ENCODE assay signal across 11 cellular contexts in genomic region chr2:7191927-7192326, GRCh38.
DNase-seq lines count a peak whose midpoint lies in the region; TF ChIP-seq lines count a peak whose summit lies in the region.
"Had no signal": no experiment of that assay in that cellular context is flagged by ENCODE, and none has a peak within 500 bp of the region (broad histone marks: within the 10 kb centered on the region; RNA-seq: fewer than 3 reads in every experiment).

No MANE protein-coding gene starts in this region.

- H3K4me3 ChIP-seq in SJSA1, result no peak overlapping the region
- no peak overlapping the region for H3K4me3 ChIP-seq in fibroblast of lung (replicated peaks in 1 of 4; ENCODE audit: control extremely low read depth in 1 of 4, insufficient read depth in 1 of 4, low read depth in 3 of 4, low read length in 4 of 4)
- H3K4me3 ChIP-seq in smooth muscle cell, result no peak overlapping the region
- no peak overlapping the region for H3K4me3 ChIP-seq in tibial artery

- peak overlapping the region; percentile 93 for H3K27ac ChIP-seq in SJSA1
- no peak overlapping the region for H3K27ac ChIP-seq in fibroblast of lung (ENCODE audit: insufficient read depth, low read length)
- peak overlapping the region; percentile 56 for H3K27ac ChIP-seq in smooth muscle cell (ENCODE audit: low read depth)
- no peak overlapping the region for H3K27ac ChIP-seq in tibial artery

- no peaks in the 10 kb centered on the region for H4K20me1 ChIP-seq in fibroblast of lung (ENCODE audit: control insufficient read depth, extremely low read depth, insufficient read depth, low read length)
- H4K20me1 ChIP-seq in smooth muscle cell (ENCODE audit: low read depth), result no peaks in the 10 kb centered on the region

- H3K79me2 ChIP-seq in fibroblast of lung (ENCODE audit: control insufficient read depth, insufficient read depth, low read length) (no peaks in the 10 kb centered on the region), smooth muscle cell (ENCODE audit: low read depth) (no peaks in the 10 kb centered on the region)

- DNase-seq in NCI-H748 (lab: John Stamatoyannopoulos, UW; ENCODE audit: unreplicated experiment) (peak; percentile 41), NCI-H748 treated with DMSO at 0.1 percent for 48 hours (lab: John Stamatoyannopoulos, UW) (no peak), SJSA1 (ENCODE audit: low read depth in 1 of 2, low spot score in 2 of 2) (peak; percentile 89 to 94), fibroblast of lung (ENCODE audit: low read depth in 2 of 2) (peak; percentile 77 to 99), smooth muscle cell (lab: John Stamatoyannopoulos, UW; ENCODE audit: unreplicated experiment) (no peak), NCI-H2081 treated with DMSO at 0.1 percent for 48 hours (lab: John Stamatoyannopoulos, UW) (no peak), putamen (ENCODE audit: low spot score) (no peak), tibial artery (no peak)
- DNase-seq: activated gamma-delta T cell treated with Interleukin-2 at 50 U/mL for 16 hours, NCI-H146, occipital lobe had no signal

- no peak overlapping the region for H3K4me2 ChIP-seq in fibroblast of lung (ENCODE audit: extremely low read depth, insufficient read depth, low read length)
- H3K4me2 ChIP-seq in smooth muscle cell, result peak overlapping the region; percentile 31

- no peaks in the 10 kb centered on the region for H3K9me3 ChIP-seq in SJSA1 (replicated peaks)
- H3K9me3 ChIP-seq in fibroblast of lung (ENCODE audit: control insufficient read depth, insufficient read depth, low read depth, low read length), result no peaks in the 10 kb centered on the region
- H3K9me3 ChIP-seq in smooth muscle cell (replicated peaks; ENCODE audit: low read depth), result no peaks in the 10 kb centered on the region
- no peaks in the 10 kb centered on the region for H3K9me3 ChIP-seq in tibial artery

- no peak overlapping the region for H2AFZ ChIP-seq in fibroblast of lung (ENCODE audit: low read length)
- no peak overlapping the region for H2AFZ ChIP-seq in smooth muscle cell (ENCODE audit: low read depth)

- peaks cover 39% of the 10 kb centered on the region for H3K4me1 ChIP-seq in SJSA1 (replicated peaks)
- H3K4me1 ChIP-seq in fibroblast of lung (ENCODE audit: control insufficient read depth, extremely low read depth, insufficient read depth, low read length), result no peaks in the 10 kb centered on the region
- peaks cover 15% of the 10 kb centered on the region for H3K4me1 ChIP-seq in smooth muscle cell (ENCODE audit: low read depth)
- H3K4me1 ChIP-seq in tibial artery, result no peaks in the 10 kb centered on the region

- H3K27me3 ChIP-seq in SJSA1 (replicated peaks) (no peaks in the 10 kb centered on the region), fibroblast of lung (ENCODE audit: control insufficient read depth, insufficient read depth, low read length) (no peaks in the 10 kb centered on the region), smooth muscle cell (ENCODE audit: low read depth) (no peaks in the 10 kb centered on the region), tibial artery (no peaks in the 10 kb centered on the region)

- intact Hi-C loops in tibial artery (cut with DNase I; ENCODE audit: low total_unique reads), result no loop called here

- 9% methylated on average over 4 of the region's 4 CpGs for WGBS in smooth muscle cell (ENCODE audit: low lambda C conversion rate)

- no peak overlapping the region for H3K9ac ChIP-seq in fibroblast of lung (ENCODE audit: insufficient read depth, low read length)
- no peak overlapping the region for H3K9ac ChIP-seq in smooth muscle cell (ENCODE audit: low read depth)

- H3K36me3 ChIP-seq in SJSA1 (no peaks in the 10 kb centered on the region), fibroblast of lung (ENCODE audit: control insufficient read depth, insufficient read depth, low read length) (no peaks in the 10 kb centered on the region), smooth muscle cell (ENCODE audit: low read depth) (no peaks in the 10 kb centered on the region), tibial artery (no peaks in the 10 kb centered on the region)

- no peak for TF ChIP-seq CTCF in fibroblast of lung (conservative IDR thresholded peaks at IDR 0.05 in 1 of 2, IDR thresholded peaks at IDR 0.05 in 1 of 2; ENCODE audit: low read depth in 1 of 2, low read length in 2 of 2)
- TF ChIP-seq CTCF in smooth muscle cell (IDR thresholded peaks at IDR 0.05; ENCODE audit: borderline replicate concordance, insufficient read depth, poor library complexity, severe bottlenecking), result no peak
- TF ChIP-seq CTCF in tibial artery (IDR thresholded peaks at IDR 0.05), result no peak

- H3F3A ChIP-seq in smooth muscle cell (ENCODE audit: low read depth), result no peaks in the 10 kb centered on the region

Comparison
In these comparisons a context has a peak if more than half of its experiments do, and no peak if none do; other contexts are left out.
1. DNase-seq: peak in NCI-H748 (single experiment), SJSA1 (2 of 2) and fibroblast of lung (2 of 2); none in NCI-H748 treated with DMSO at 0.1 percent for 48 hours (single experiment), smooth muscle cell (single experiment), NCI-H2081 treated with DMSO at 0.1 percent for 48 hours (single experiment), putamen (single experiment) and tibial artery (0 of 2).
2. H3K27ac ChIP-seq: peak in SJSA1 (single experiment) and smooth muscle cell (single experiment); none in fibroblast of lung (single experiment) and tibial artery (0 of 2).